8 cellular contexts compared by ENCODE assay signal in the genomic region with DNA sequence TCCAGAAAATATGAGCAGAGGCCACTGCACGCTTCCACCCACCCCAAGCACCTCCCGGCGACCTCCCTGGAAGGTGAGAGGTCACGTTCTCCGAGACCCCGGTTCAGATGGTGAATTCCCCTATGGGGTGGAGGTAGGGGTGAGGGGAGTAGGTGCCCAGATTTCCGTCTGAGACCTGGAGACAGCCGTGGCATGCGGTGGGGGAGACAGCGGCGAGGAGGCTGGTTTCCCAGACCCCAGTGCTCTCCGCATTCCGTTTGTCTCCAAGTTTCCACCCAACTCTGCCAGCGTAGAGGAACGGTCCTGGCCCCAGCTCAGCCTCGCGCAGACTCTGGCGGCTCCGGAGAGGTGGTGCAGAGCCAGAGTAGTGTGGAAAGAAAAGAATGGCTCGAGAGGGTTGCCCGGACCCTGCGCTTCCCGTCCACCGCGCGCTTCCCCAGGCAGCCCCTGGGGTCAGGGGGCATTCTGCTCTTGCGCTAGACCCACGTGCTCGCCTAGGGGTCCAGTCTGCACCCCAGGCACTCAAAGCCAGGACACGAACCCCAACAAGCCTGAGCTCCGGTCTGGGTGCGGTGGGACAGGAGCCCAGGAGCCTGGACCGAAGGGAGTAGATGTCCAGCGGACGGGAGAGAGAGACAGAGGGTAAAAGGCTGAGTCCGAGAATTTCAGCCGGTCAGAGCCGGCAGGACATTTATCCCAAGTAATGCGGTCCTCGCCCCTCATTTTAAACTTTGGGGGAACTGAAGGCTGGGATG. TPM values are rescaled to one million over a fixed set of nuclear protein-coding genes. Genes with fewer than 3 reads are reported as not detected.
DNase-seq lines count a peak whose midpoint lies in the region; ATAC-seq, FAIRE-seq and TF ChIP-seq lines count a peak whose summit lies in the region.

No MANE protein-coding gene starts in this region.

- FAIRE-seq in urothelium cell line (lab: Jason Lieb, UNC): no peak

- H3K4me1 ChIP-seq in esophagus muscularis mucosa (peaks cover 37 to 56% (median 54%) of the 10 kb centered on the region in 4 donors), mucosa of stomach (ENCODE audit: control insufficient read depth, insufficient read depth, low read length) (peaks cover 25% of the 10 kb centered on the region)

- intact Hi-C loops in esophagus muscularis mucosa (cut with DNase I): loop anchor here (2.0 to 5.0 kb wide), 2 partner anchors 81 to 196 kb away; a partner anchor contains a TSS

- peaks cover 9% of the 10 kb centered on the region for H3K4me1 Mint-ChIP-seq in T-helper 1 cell treated with Interleukin-12 subunit alpha and Interleukin-12 subunit beta and Interleukin-4 antibody, amounts not matched to agents 30 μg/mL and 1 μg/mL, for 36 hours (ENCODE audit: low read depth)
- H3K4me1 Mint-ChIP-seq in T-helper 17 cell: peaks cover 10% of the 10 kb centered on the region

- H3K9ac ChIP-seq in mucosa of stomach (ENCODE audit: low read length): peak overlapping the region; percentile 69

- H3K36me3 ChIP-seq in esophagus muscularis mucosa (peaks cover 16 to 32% (median 29%) of the 10 kb centered on the region in 4 donors), mucosa of stomach (ENCODE audit: control insufficient read depth, insufficient read depth, low read length) (no peaks in the 10 kb centered on the region)

- TF ChIP-seq EP300 in esophagus muscularis mucosa (IDR thresholded peaks at IDR 0.05): no peak

- TF ChIP-seq POLR2A in esophagus muscularis mucosa (IDR thresholded peaks at IDR 0.05; ENCODE audit: low read depth): no peak

- H3K9me3 ChIP-seq in T-helper 17 cell (ENCODE audit: control insufficient read depth, low read length, poor library complexity, severe bottlenecking): no peaks in the 10 kb centered on the region
- no peaks in the 10 kb centered on the region for H3K9me3 ChIP-seq in esophagus muscularis mucosa
- H3K9me3 ChIP-seq in mucosa of stomach (ENCODE audit: control insufficient read depth, low read length): no peaks in the 10 kb centered on the region

- H3K36me3 Mint-ChIP-seq in T-helper 1 cell treated with Interleukin-12 subunit alpha and Interleukin-12 subunit beta and Interleukin-4 antibody, amounts not matched to agents 30 μg/mL and 1 μg/mL, for 36 hours (ENCODE audit: low read depth): no peaks in the 10 kb centered on the region
- H3K36me3 Mint-ChIP-seq in T-helper 17 cell (ENCODE audit: low read depth): no peaks in the 10 kb centered on the region

- no peaks in the 10 kb centered on the region for H3K27me3 ChIP-seq in esophagus muscularis mucosa
- peaks cover 55% of the 10 kb centered on the region for H3K27me3 ChIP-seq in mucosa of stomach (ENCODE audit: control insufficient read depth, insufficient read depth, low read length)

- peak overlapping the region; percentile 72 to 81 (median 76) for H3K4me3 ChIP-seq in esophagus muscularis mucosa
- H3K4me3 ChIP-seq in mucosa of stomach (ENCODE audit: low read length): peak overlapping the region; percentile 45

- peak overlapping the region; percentile 94 to 99 (median 97) for H3K27ac ChIP-seq in esophagus muscularis mucosa (replicated peaks in 1 of 4)

- TF ChIP-seq CTCF in esophagus muscularis mucosa (IDR thresholded peaks at IDR 0.05): no peak

- DNase-seq in T-helper 1 cell (no peak), T-helper 17 cell (no peak), esophagus muscularis mucosa (ENCODE audit: extremely low spot score) (peak; percentile 91), urothelium cell line (ENCODE audit: low spot score) (peak; percentile 48), DMS79 (lab: John Stamatoyannopoulos, UW) (no peak), NCI-H187 (lab: John Stamatoyannopoulos, UW) (no peak)

- H3K9me3 Mint-ChIP-seq in T-helper 1 cell treated with Interleukin-12 subunit alpha and Interleukin-12 subunit beta and Interleukin-4 antibody, amounts not matched to agents 30 μg/mL and 1 μg/mL, for 36 hours: no peaks in the 10 kb centered on the region

- no peak overlapping the region for H3K27ac Mint-ChIP-seq in T-helper 1 cell treated with Interleukin-12 subunit alpha and Interleukin-12 subunit beta and Interleukin-4 antibody, amounts not matched to agents 30 μg/mL and 1 μg/mL, for 36 hours
- H3K27ac Mint-ChIP-seq in T-helper 17 cell: no peak overlapping the region

- peaks cover 86% of the 10 kb centered on the region for H3K27me3 Mint-ChIP-seq in T-helper 1 cell treated with Interleukin-12 subunit alpha and Interleukin-12 subunit beta and Interleukin-4 antibody, amounts not matched to agents 30 μg/mL and 1 μg/mL, for 36 hours (ENCODE audit: low read depth)
- H3K27me3 Mint-ChIP-seq in T-helper 17 cell: peaks cover 82% of the 10 kb centered on the region

- ATAC-seq in T-helper 17 cell: peak; percentile 4

- WGBS in esophagus muscularis mucosa: 2% methylated on average over 27 of the region's 40 CpGs

- peak overlapping the region; percentile 66 for H3K4me3 Mint-ChIP-seq in T-helper 1 cell treated with Interleukin-12 subunit alpha and Interleukin-12 subunit beta and Interleukin-4 antibody, amounts not matched to agents 30 μg/mL and 1 μg/mL, for 36 hours
- H3K4me3 Mint-ChIP-seq in T-helper 17 cell: peak overlapping the region; percentile 84

RNA-seq across cellular contexts. Expression of a gene that starts 3.9 kb away (rescaled TPM):
- total RNA-seq in T-helper 17 cell (not detected), esophagus muscularis mucosa (100 to 1,000 TPM; 171 to 253 (median 237) TPM)

Comparison
In these comparisons a context has a peak if more than half of its experiments do, and no peak if none do; other contexts are left out.
1. DNase-seq: peak in esophagus muscularis mucosa (single experiment) and urothelium cell line (single experiment); none in T-helper 1 cell (0 of 5), T-helper 17 cell (0 of 3), DMS79 (single experiment) and NCI-H187 (0 of 2).
2. RNA of a gene that starts 3.9 kb away (total RNA-seq): 171 to 253 TPM in esophagus muscularis mucosa; not detected in T-helper 17 cell; every median in the first group is over 100 times any median in the second.